In genomic region chr4:145881991-145882390, GRCh38 we compare ENCODE assay signal across 8 cellular contexts. TPM values are rescaled to one million over a fixed set of nuclear protein-coding genes. Genes with fewer than 3 reads are reported as not detected.
DNase-seq lines count a peak whose midpoint lies in the region; ATAC-seq and TF ChIP-seq lines count a peak whose summit lies in the region.

No MANE protein-coding gene starts in this region.

- no peak for ATAC-seq in GM18520 (IDR thresholded peaks at IDR 0.05; ENCODE audit: unreplicated experiment)

- TF ChIP-seq RAD21 in SK-N-SH (IDR thresholded peaks at IDR 0.05; ENCODE audit: low read length): no peak

- no peak overlapping the region for H3K4me3 ChIP-seq in H7 (ENCODE audit: insufficient read depth, low read depth, low read length)
- no peak overlapping the region for H3K4me3 ChIP-seq in SK-N-SH (ENCODE audit: low read depth in 2 of 2, low read length in 1 of 2)

- CTCF ChIA-PET in SK-N-SH (lab: Yijun Ruan, JAX): interaction anchor here (2.2 kb wide), 1 partner anchor 14 kb away, joined by 7 read pairs; no protein-coding TSS in a partner anchor

- H3K9me3 ChIP-seq in SK-N-SH: no peaks in the 10 kb centered on the region

- WGBS in SK-N-SH (ENCODE audit: low lambda C conversion rate): 91% methylated on average over 5 of the region's 8 CpGs

- H3K36me3 ChIP-seq in H7 (replicated peaks; ENCODE audit: control insufficient read depth, insufficient read depth, low read length) (peaks cover 5% of the 10 kb centered on the region), SK-N-SH (replicated peaks in 1 of 2; ENCODE audit: control insufficient read depth in 1 of 2, insufficient read depth in 2 of 2, low read length in 1 of 2) (peaks cover 33 to 34% of the 10 kb centered on the region in 2 experiments)

- POLR2A ChIA-PET in SK-N-SH (lab: Yijun Ruan, JAX): no interaction called here

- no peak for TF ChIP-seq EP300 in SK-N-SH (IDR thresholded peaks at IDR 0.05; ENCODE audit: borderline replicate concordance in 1 of 2, low read depth in 1 of 2, low read length in 1 of 2)

- TF ChIP-seq CTCF in SK-N-SH (IDR thresholded peaks at IDR 0.05): no peak

- peaks cover 5 to 9% of the 10 kb centered on the region in 2 experiments; a peak in 2 of 4 replicates for H3K4me1 ChIP-seq in SK-N-SH (ENCODE audit: control insufficient read depth in 1 of 2, insufficient read depth in 2 of 2, low read depth in 1 of 2, low read length in 1 of 2)

- H2AFZ ChIP-seq in SK-N-SH (ENCODE audit: low read depth): no peak overlapping the region

- H4K20me1 ChIP-seq in SK-N-SH (ENCODE audit: insufficient read depth): no peaks in the 10 kb centered on the region

- no peaks in the 10 kb centered on the region for H3F3A ChIP-seq in SK-N-SH (replicated peaks; ENCODE audit: insufficient read depth)

- no peak overlapping the region for H3K27ac ChIP-seq in SK-N-SH (ENCODE audit: low read depth in 2 of 2, low read length in 1 of 2)

- H3K27me3 ChIP-seq in H7 (ENCODE audit: control insufficient read depth, insufficient read depth, low read length): no peaks in the 10 kb centered on the region
- H3K27me3 ChIP-seq in SK-N-SH (ENCODE audit: insufficient read depth): no peaks in the 10 kb centered on the region

- H3K4me2 ChIP-seq in SK-N-SH: no peak overlapping the region

- H3K9ac ChIP-seq in SK-N-SH: no peak overlapping the region

- DNase-seq in DMS153 treated with DMSO at 0.1 percent for 48 hours (lab: John Stamatoyannopoulos, UW; ENCODE audit: unreplicated experiment) (peak; percentile 75), H7 (peak; percentile 14), NCI-H2107 (lab: John Stamatoyannopoulos, UW) (peak; percentile 9), iPS-NIHi11 (ENCODE audit: low spot score) (peak; percentile 52), SIG-M5 treated with dmso at 0.1 percent for 504 hours (lab: John Stamatoyannopoulos, UW; ENCODE audit: unreplicated experiment) (no peak), occipital lobe (lab: John Stamatoyannopoulos, UW) (no peak), SK-N-SH (no peak)

- H3K79me2 ChIP-seq in SK-N-SH (ENCODE audit: insufficient read depth): peaks cover 49% of the 10 kb centered on the region; the same call in 1 of the 2 replicates

- no peaks in the 10 kb centered on the region for H3K9me2 ChIP-seq in SK-N-SH

TF ChIP-seq in SK-N-SH, 30 proteins besides CTCF, POLR2A, EP300 and RAD21:
- TF ChIP-seq EZH2phosphoT487 (IDR thresholded peaks at IDR 0.05; ENCODE audit: borderline replicate concordance, low read depth): no peak
- TF ChIP-seq JUND (IDR thresholded peaks at IDR 0.05): no peak

RNA-seq across cellular contexts. Expression of gene ZNF827, which starts 56.6 kb away (rescaled TPM):
- 6.2 and 12.4 TPM in 2 replicates for total RNA-seq in H7 (2014; rRNA removed; shearing (Covaris generic))
- 11.7 TPM for total RNA-seq in occipital lobe
- 20.9 and 23.2 TPM in 2 replicates for polyA plus RNA-seq in SK-N-SH (2012; rRNA removed)
- 9.2 and 15.9 TPM in 2 replicates for polyA plus RNA-seq in SK-N-SH (2012; cell fraction: cytosol; rRNA removed)
- polyA plus RNA-seq in SK-N-SH (2012; cell fraction: nucleus; rRNA removed): 93.0 and 172 TPM in 2 replicates

Comparison
In these comparisons a context has a peak if more than half of its experiments do, and no peak if none do; other contexts are left out.
1. DNase-seq: peak in DMS153 treated with DMSO at 0.1 percent for 48 hours (single experiment), H7 (single experiment), NCI-H2107 (single experiment) and iPS-NIHi11 (single experiment); none in SIG-M5 treated with dmso at 0.1 percent for 504 hours (single experiment), occipital lobe (single experiment) and SK-N-SH (single experiment).